In genomic region chr13:48644141-48644540, GRCh38 we compare ENCODE assay signal across 1 cellular context.
TF ChIP-seq lines count a peak whose summit lies in the region.

No MANE protein-coding gene starts in this region.

TF ChIP-seq in H1, 55 proteins besides CTCF, POLR2A, EP300 and RAD21 (continued from another document):
- TF ChIP-seq CBX8 (IDR thresholded peaks at IDR 0.05; ENCODE audit: borderline replicate concordance, low read depth, low read length) (no peak), SP4 (IDR thresholded peaks at IDR 0.05; ENCODE audit: low read length) (no peak), ASH2L (IDR thresholded peaks at IDR 0.05; ENCODE audit: low read length) (no peak), RFX5 (IDR thresholded peaks at IDR 0.05; ENCODE audit: borderline replicate concordance, low read depth, low read length) (no peak), SUZ12 (IDR thresholded peaks at IDR 0.05; ENCODE audit: low read length) (no peak), TCF12 (IDR thresholded peaks at IDR 0.05; ENCODE audit: low read depth, low read length) (no peak), CBX5 (IDR thresholded peaks at IDR 0.05; ENCODE audit: low read depth, low read length) (no peak), CEBPB (IDR thresholded peaks at IDR 0.05; ENCODE audit: low read depth, low read length) (no peak), SP1 (IDR thresholded peaks at IDR 0.05; ENCODE audit: low read depth, low read length) (no peak), BACH1 (IDR thresholded peaks at IDR 0.05; ENCODE audit: low read length) (no peak), TAF1 (IDR thresholded peaks at IDR 0.05; ENCODE audit: low read depth, low read length) (no peak)
- TF ChIP-seq, protein P1, sequence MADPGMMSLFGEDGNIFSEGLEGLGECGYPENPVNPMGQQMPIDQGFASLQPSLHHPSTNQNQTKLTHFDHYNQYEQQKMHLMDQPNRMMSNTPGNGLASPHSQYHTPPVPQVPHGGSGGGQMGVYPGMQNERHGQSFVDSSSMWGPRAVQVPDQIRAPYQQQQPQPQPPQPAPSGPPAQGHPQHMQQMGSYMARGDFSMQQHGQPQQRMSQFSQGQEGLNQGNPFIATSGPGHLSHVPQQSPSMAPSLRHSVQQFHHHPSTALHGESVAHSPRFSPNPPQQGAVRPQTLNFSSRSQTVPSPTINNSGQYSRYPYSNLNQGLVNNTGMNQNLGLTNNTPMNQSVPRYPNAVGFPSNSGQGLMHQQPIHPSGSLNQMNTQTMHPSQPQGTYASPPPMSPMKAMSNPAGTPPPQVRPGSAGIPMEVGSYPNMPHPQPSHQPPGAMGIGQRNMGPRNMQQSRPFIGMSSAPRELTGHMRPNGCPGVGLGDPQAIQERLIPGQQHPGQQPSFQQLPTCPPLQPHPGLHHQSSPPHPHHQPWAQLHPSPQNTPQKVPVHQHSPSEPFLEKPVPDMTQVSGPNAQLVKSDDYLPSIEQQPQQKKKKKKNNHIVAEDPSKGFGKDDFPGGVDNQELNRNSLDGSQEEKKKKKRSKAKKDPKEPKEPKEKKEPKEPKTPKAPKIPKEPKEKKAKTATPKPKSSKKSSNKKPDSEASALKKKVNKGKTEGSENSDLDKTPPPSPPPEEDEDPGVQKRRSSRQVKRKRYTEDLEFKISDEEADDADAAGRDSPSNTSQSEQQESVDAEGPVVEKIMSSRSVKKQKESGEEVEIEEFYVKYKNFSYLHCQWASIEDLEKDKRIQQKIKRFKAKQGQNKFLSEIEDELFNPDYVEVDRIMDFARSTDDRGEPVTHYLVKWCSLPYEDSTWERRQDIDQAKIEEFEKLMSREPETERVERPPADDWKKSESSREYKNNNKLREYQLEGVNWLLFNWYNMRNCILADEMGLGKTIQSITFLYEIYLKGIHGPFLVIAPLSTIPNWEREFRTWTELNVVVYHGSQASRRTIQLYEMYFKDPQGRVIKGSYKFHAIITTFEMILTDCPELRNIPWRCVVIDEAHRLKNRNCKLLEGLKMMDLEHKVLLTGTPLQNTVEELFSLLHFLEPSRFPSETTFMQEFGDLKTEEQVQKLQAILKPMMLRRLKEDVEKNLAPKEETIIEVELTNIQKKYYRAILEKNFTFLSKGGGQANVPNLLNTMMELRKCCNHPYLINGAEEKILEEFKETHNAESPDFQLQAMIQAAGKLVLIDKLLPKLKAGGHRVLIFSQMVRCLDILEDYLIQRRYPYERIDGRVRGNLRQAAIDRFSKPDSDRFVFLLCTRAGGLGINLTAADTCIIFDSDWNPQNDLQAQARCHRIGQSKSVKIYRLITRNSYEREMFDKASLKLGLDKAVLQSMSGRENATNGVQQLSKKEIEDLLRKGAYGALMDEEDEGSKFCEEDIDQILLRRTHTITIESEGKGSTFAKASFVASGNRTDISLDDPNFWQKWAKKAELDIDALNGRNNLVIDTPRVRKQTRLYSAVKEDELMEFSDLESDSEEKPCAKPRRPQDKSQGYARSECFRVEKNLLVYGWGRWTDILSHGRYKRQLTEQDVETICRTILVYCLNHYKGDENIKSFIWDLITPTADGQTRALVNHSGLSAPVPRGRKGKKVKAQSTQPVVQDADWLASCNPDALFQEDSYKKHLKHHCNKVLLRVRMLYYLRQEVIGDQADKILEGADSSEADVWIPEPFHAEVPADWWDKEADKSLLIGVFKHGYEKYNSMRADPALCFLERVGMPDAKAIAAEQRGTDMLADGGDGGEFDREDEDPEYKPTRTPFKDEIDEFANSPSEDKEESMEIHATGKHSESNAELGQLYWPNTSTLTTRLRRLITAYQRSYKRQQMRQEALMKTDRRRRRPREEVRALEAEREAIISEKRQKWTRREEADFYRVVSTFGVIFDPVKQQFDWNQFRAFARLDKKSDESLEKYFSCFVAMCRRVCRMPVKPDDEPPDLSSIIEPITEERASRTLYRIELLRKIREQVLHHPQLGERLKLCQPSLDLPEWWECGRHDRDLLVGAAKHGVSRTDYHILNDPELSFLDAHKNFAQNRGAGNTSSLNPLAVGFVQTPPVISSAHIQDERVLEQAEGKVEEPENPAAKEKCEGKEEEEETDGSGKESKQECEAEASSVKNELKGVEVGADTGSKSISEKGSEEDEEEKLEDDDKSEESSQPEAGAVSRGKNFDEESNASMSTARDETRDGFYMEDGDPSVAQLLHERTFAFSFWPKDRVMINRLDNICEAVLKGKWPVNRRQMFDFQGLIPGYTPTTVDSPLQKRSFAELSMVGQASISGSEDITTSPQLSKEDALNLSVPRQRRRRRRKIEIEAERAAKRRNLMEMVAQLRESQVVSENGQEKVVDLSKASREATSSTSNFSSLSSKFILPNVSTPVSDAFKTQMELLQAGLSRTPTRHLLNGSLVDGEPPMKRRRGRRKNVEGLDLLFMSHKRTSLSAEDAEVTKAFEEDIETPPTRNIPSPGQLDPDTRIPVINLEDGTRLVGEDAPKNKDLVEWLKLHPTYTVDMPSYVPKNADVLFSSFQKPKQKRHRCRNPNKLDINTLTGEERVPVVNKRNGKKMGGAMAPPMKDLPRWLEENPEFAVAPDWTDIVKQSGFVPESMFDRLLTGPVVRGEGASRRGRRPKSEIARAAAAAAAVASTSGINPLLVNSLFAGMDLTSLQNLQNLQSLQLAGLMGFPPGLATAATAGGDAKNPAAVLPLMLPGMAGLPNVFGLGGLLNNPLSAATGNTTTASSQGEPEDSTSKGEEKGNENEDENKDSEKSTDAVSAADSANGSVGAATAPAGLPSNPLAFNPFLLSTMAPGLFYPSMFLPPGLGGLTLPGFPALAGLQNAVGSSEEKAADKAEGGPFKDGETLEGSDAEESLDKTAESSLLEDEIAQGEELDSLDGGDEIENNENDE (IDR thresholded peaks at IDR 0.05; ENCODE audit: insufficient replicate concordance, low read length) = no peak
